ENCODE assay signal across 23 cellular contexts in the genomic region with DNA sequence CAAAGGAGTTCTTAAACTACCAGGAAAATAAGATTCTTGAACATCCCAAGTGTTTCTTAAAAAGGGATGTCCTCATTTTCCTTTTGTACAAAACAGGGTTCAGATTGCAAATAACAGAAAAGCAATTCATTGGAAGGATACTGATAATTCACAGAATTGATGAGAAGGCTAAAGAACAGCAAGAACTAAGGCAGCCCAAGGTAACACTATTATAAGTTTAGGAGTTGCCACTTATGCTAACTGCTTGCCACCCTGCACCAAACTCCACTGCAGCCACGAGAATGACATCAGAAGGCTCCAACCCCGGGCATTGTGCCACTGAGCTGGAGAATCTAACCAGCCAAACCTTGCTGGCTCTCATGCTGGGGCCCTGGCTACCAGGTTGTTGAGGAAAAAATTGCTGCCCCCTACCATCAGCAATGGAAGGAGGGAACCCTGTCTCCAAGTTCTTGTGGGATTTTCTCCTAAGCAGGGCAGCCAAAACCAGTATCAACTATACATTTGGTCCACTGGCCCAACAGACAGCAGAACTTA.
DNase-seq lines count a peak whose midpoint lies in the region; ATAC-seq and TF ChIP-seq lines count a peak whose summit lies in the region.
"Had no signal": no experiment of that assay in that cellular context is flagged by ENCODE, and none has a peak within 500 bp of the region (broad histone marks: within the 10 kb centered on the region; RNA-seq: fewer than 3 reads in every experiment).

No MANE protein-coding gene starts in this region.

- POLR2A ChIA-PET in HEK293 (lab: Yijun Ruan, JAX), result no interaction called here
- POLR2A ChIA-PET in activated CD4-positive, alpha-beta T cell treated with anti-CD3 and anti-CD28 coated beads for 36 hours (lab: Charles Lee), result no interaction called here

- no peak for TF ChIP-seq CTCF in HEK293 (tag by site-specific recombination; IDR thresholded peaks at IDR 0.05)
- no peak for TF ChIP-seq CTCF in adrenal gland (IDR thresholded peaks at IDR 0.05)
- no peak for TF ChIP-seq CTCF in left ventricle myocardium inferior (IDR thresholded peaks at IDR 0.05; ENCODE audit: borderline replicate concordance)

- no peak for ATAC-seq in activated CD4-positive, alpha-beta T cell treated with anti-CD3 and anti-CD28 coated beads for 36 hours
- ATAC-seq: mucosa of descending colon; psoas muscle; stimulated activated naive B cell treated with anti-CD40 and anti-IgM and Interleukin-4, amounts not matched to agents 10 μg/mL and 1 μg/mL and 100 μg/mL, for 72 hours had no signal

- H3K27me3 ChIP-seq in adrenal gland, result no peaks in the 10 kb centered on the region
- no peaks in the 10 kb centered on the region for H3K27me3 ChIP-seq in left ventricle myocardium inferior (ENCODE audit: low read depth)
- H3K27me3 ChIP-seq: BLaER1 treated with 17β-estradiol and CSF1 and Interleukin-3, amounts not matched to agents 10 nM and 100 nM had no signal

- H3K36me3 ChIP-seq in HEK293 (ENCODE audit: control insufficient read depth in 2 of 2, insufficient read depth in 1 of 2, low read length in 2 of 2), result no peaks in the 10 kb centered on the region
- no peaks in the 10 kb centered on the region for H3K36me3 ChIP-seq in adrenal gland (replicated peaks in 1 of 2)
- H3K36me3 ChIP-seq in left ventricle myocardium inferior, result no peaks in the 10 kb centered on the region
- H3K36me3 ChIP-seq: thoracic aorta had no signal

- peaks cover 3% of the 10 kb centered on the region for H3K9me3 Mint-ChIP-seq in activated CD4-positive, alpha-beta T cell treated with anti-CD3 and anti-CD28 coated beads for 36 hours (ENCODE audit: low read depth)

- H3K27ac Mint-ChIP-seq in activated CD4-positive, alpha-beta T cell treated with anti-CD3 and anti-CD28 coated beads for 36 hours, result no peak overlapping the region
- H3K27ac Mint-ChIP-seq: activated naive CD8-positive, alpha-beta T cell treated with anti-CD3 and anti-CD28 coated beads, Interleukin-2, amount 10 ng/mL, durations not matched to agents 7 days and 5 days; stimulated activated naive B cell treated with anti-CD40 and anti-IgM and Interleukin-4, amounts not matched to agents 10 μg/mL and 1 μg/mL and 100 μg/mL, for 72 hours had no signal

- CTCF ChIA-PET in HEK293 (lab: Yijun Ruan, JAX), result interaction anchor here (0.6 kb wide), 2 partner anchors 18 to 71 kb away, joined by 3 to 4 read pairs; no protein-coding TSS in a partner anchor
- CTCF ChIA-PET in activated CD4-positive, alpha-beta T cell treated with anti-CD3 and anti-CD28 coated beads for 36 hours (lab: Charles Lee), result interaction anchor here (0.7 kb wide), 1 partner anchor 394 kb away, joined by 3 read pairs; no protein-coding TSS in a partner anchor

- WGBS in adrenal gland, 4 donors, result 68 to 79% (median 77%) methylated on average over 2 of the region's 2 CpGs

- peaks cover 2% of the 10 kb centered on the region for H3K4me1 Mint-ChIP-seq in activated CD4-positive, alpha-beta T cell treated with anti-CD3 and anti-CD28 coated beads for 36 hours

- no peak overlapping the region for H3K27ac ChIP-seq in HEK293 (ENCODE audit: extremely low read depth, low read depth, low read length)
- H3K27ac ChIP-seq in adrenal gland, result no peak overlapping the region
- H3K27ac ChIP-seq in left ventricle myocardium inferior (replicated peaks), result no peak overlapping the region
- H3K27ac ChIP-seq: BLaER1 treated with 17β-estradiol and CSF1 and Interleukin-3, amounts not matched to agents 10 nM and 100 nM; coronary artery; psoas muscle; thoracic aorta; VCaP had no signal

- no peak overlapping the region for H3K4me3 ChIP-seq in HEK293 (ENCODE audit: low read depth, low read length)
- H3K4me3 ChIP-seq in adrenal gland, result no peak overlapping the region
- H3K4me3 ChIP-seq in left ventricle myocardium inferior, result no peak overlapping the region
- H3K4me3 ChIP-seq: BLaER1 treated with 17β-estradiol and CSF1 and Interleukin-3, amounts not matched to agents 10 nM and 100 nM; coronary artery; mucosa of descending colon; psoas muscle; thoracic aorta had no signal

- H3K27me3 Mint-ChIP-seq in activated CD4-positive, alpha-beta T cell treated with anti-CD3 and anti-CD28 coated beads for 36 hours, result no peaks in the 10 kb centered on the region
- H3K27me3 Mint-ChIP-seq: activated naive CD8-positive, alpha-beta T cell treated with anti-CD3 and anti-CD28 coated beads, Interleukin-2, amount 10 ng/mL, durations not matched to agents 7 days and 5 days; stimulated activated naive B cell treated with anti-CD40 and anti-IgM and Interleukin-4, amounts not matched to agents 10 μg/mL and 1 μg/mL and 100 μg/mL, for 72 hours had no signal

- no peak for TF ChIP-seq POLR2A in adrenal gland (IDR thresholded peaks at IDR 0.05)

- H3K36me3 Mint-ChIP-seq in activated CD4-positive, alpha-beta T cell treated with anti-CD3 and anti-CD28 coated beads for 36 hours (ENCODE audit: low read depth), result peaks cover 6% of the 10 kb centered on the region
- H3K36me3 Mint-ChIP-seq: activated naive CD8-positive, alpha-beta T cell treated with anti-CD3 and anti-CD28 coated beads, Interleukin-2, amount 10 ng/mL, durations not matched to agents 7 days and 5 days had no signal

- H3K4me1 ChIP-seq in HEK293 (ENCODE audit: control insufficient read depth, insufficient read depth, low read length), result peaks cover 4% of the 10 kb centered on the region; the same call in 1 of the 2 replicates
- peaks cover 5 to 13% of the 10 kb centered on the region in 2 donors for H3K4me1 ChIP-seq in adrenal gland (replicated peaks in 1 of 2)
- peaks cover 38% of the 10 kb centered on the region for H3K4me1 ChIP-seq in left ventricle myocardium inferior
- H3K4me1 ChIP-seq: BLaER1 treated with 17β-estradiol and CSF1 and Interleukin-3, amounts not matched to agents 10 nM and 100 nM had no signal

- intact Hi-C loops in adrenal gland (cut with DNase I) (no loop called here), left ventricle myocardium inferior (cut with micrococcal nuclease) (no loop called here)
- intact Hi-C loops in activated CD4-positive, alpha-beta T cell treated with anti-CD3 and anti-CD28 coated beads for 36 hours (cut with DNase I, micrococcal nuclease), result no loop called here

- no peak overlapping the region for H3K4me3 Mint-ChIP-seq in activated CD4-positive, alpha-beta T cell treated with anti-CD3 and anti-CD28 coated beads for 36 hours
- H3K4me3 Mint-ChIP-seq: activated naive CD8-positive, alpha-beta T cell treated with anti-CD3 and anti-CD28 coated beads, Interleukin-2, amount 10 ng/mL, durations not matched to agents 7 days and 5 days; stimulated activated naive B cell treated with anti-CD40 and anti-IgM and Interleukin-4, amounts not matched to agents 10 μg/mL and 1 μg/mL and 100 μg/mL, for 72 hours had no signal

- H3K9me3 ChIP-seq in HEK293 (ENCODE audit: control insufficient read depth, insufficient read depth, low read depth, low read length) (no peaks in the 10 kb centered on the region), adrenal gland (replicated peaks in 1 of 3) (no peaks in the 10 kb centered on the region), left ventricle myocardium inferior (replicated peaks) (no peaks in the 10 kb centered on the region)
- H3K9me3 ChIP-seq: mucosa of descending colon, psoas muscle, SK-N-SH, thoracic aorta had no signal

- DNase-seq in Ammon's horn (ENCODE audit: low spot score) (peak; percentile 5), adrenal gland (peak in 6 of 7 donors; percentile 20 to 54 (median 32)), left ventricle myocardium inferior (peak; percentile 28), NCI-H2196 treated with DMSO at 0.1 percent for 48 hours (lab: John Stamatoyannopoulos, UW; ENCODE audit: unreplicated experiment) (no peak), iPS-NIHi11 (ENCODE audit: low spot score) (no peak)
- no peak for DNase-seq in activated CD4-positive, alpha-beta T cell treated with anti-CD3 and anti-CD28 coated beads for 48 hours
- DNase-seq in activated CD4-positive, alpha-beta T cell treated with anti-CD3 and anti-CD28 coated beads for 36 hours, result no peak
- DNase-seq: ACHN; activated CD4-positive, alpha-beta T cell treated with anti-CD3 and anti-CD28 coated beads, Interleukin-2, amount 50 U/mL, for 4 hours; activated CD8-positive, alpha-beta memory T cell treated with anti-CD3 and anti-CD28 coated beads, Interleukin-2, amount 50 U/mL, for 48 hours; activated naive CD8-positive, alpha-beta T cell treated with anti-CD3 and anti-CD28 coated beads, Interleukin-2, amount 10 ng/mL, durations not matched to agents 7 days and 5 days; mucosa of descending colon; NCI-H1436 treated with DMSO at 0.1 percent for 48 hours; psoas muscle; SK-N-SH; small intestine; stimulated activated naive B cell treated with anti-CD40 and anti-IgM and Interleukin-4, amounts not matched to agents 10 μg/mL and 1 μg/mL and 100 μg/mL, for 72 hours; T-helper 2 cell had no signal

TF ChIP-seq in HEK293, 187 proteins besides CTCF, POLR2A, EP300 and RAD21:
- TF ChIP-seq ZNF174 (tag by site-specific recombination; IDR thresholded peaks at IDR 0.05), result no peak
- peak; percentile 94 for TF ChIP-seq PRDM10 (tag by site-specific recombination; IDR thresholded peaks at IDR 0.05)
- peak; percentile 49; the same call in 1 of the 2 replicates for TF ChIP-seq ZBTB20 (tag by site-specific recombination; IDR thresholded peaks at IDR 0.05)
TF ChIP-seq in HEK293: peak in this region for 2.

Comparison
In these comparisons a context has a peak if more than half of its experiments do, and no peak if none do; other contexts are left out.
1. DNase-seq: peak in Ammon's horn (single experiment), adrenal gland (6 of 7) and left ventricle myocardium inferior (single experiment); none in NCI-H2196 treated with DMSO at 0.1 percent for 48 hours (single experiment), activated CD4-positive, alpha-beta T cell treated with anti-CD3 and anti-CD28 coated beads for 48 hours (single experiment), activated CD4-positive, alpha-beta T cell treated with anti-CD3 and anti-CD28 coated beads for 36 hours (single experiment) and iPS-NIHi11 (single experiment).